1 cellular context compared by ENCODE assay signal in genomic region chr4:40438384-40439026, GRCh38.
TF ChIP-seq lines count a peak whose summit lies in the region.

No MANE protein-coding gene starts in this region.

TF ChIP-seq in K562, 482 proteins besides CTCF, POLR2A, EP300 and RAD21:
- no peak for TF ChIP-seq FOXO4 (CRISPR knock-in tag; IDR thresholded peaks at IDR 0.05)
- TF ChIP-seq ZBTB33 (CRISPR knock-in tag; IDR thresholded peaks at IDR 0.05) = 0 out of 2 replicates have a peak, but pooled peaks have one; percentile 45
